Comparison of ENCODE assay signal across 9 cellular contexts in genomic region chr3:12194669-12195161, GRCh38. TPM values are rescaled to one million over a fixed set of nuclear protein-coding genes. Genes with fewer than 3 reads are reported as not detected.
DNase-seq lines count a peak whose midpoint lies in the region; TF ChIP-seq lines count a peak whose summit lies in the region.
"Had no signal": no experiment of that assay in that cellular context is flagged by ENCODE, and none has a peak within 500 bp of the region (broad histone marks: within the 10 kb centered on the region; RNA-seq: fewer than 3 reads in every experiment).

No MANE protein-coding gene starts in this region.

- no peak overlapping the region for H3K9ac ChIP-seq in GM23248

- H3F3A ChIP-seq in GM23248 (ENCODE audit: insufficient read depth) = peaks cover 23% of the 10 kb centered on the region

- no peaks in the 10 kb centered on the region for H3K9me3 ChIP-seq in GM23248 (ENCODE audit: low read depth)
- H3K9me3 ChIP-seq in MG63 = no peaks in the 10 kb centered on the region

- H3K4me1 ChIP-seq in GM23248 (ENCODE audit: insufficient read depth) = peaks cover 31% of the 10 kb centered on the region

- TF ChIP-seq CTCF in choroid plexus epithelial cell (conservative IDR thresholded peaks at IDR 0.05; ENCODE audit: low read depth, low read length) = peak; percentile 3

- H4K20me1 ChIP-seq in GM23248 (ENCODE audit: insufficient read depth) = no peaks in the 10 kb centered on the region

- no peak overlapping the region for H2AFZ ChIP-seq in GM23248

- DNase-seq in NCI-H82 (lab: John Stamatoyannopoulos, UW) = peak; percentile 48
- DNase-seq in NCI-H82 treated with DMSO at 0.1 percent for 48 hours (lab: John Stamatoyannopoulos, UW; ENCODE audit: unreplicated experiment) = no peak
- DNase-seq in GM23248 = peak; percentile 58
- DNase-seq in MG63 = peak; percentile 27
- peak; percentile 53 for DNase-seq in choroid plexus epithelial cell (ENCODE audit: low read depth)
- DNase-seq in stimulated activated CD8-positive, alpha-beta memory T cell treated with anti-CD3 and anti-CD28 coated beads, Interleukin-4, amount 100 ng/mL, for 24 hours (ENCODE audit: low read depth) = peak; percentile 24
- no peak for DNase-seq in NCI-H510A (lab: John Stamatoyannopoulos, UW)
- no peak for DNase-seq in activated gamma-delta T cell (lab: John Stamatoyannopoulos, UW)

- H3K27ac ChIP-seq in GM23248 = peak overlapping the region; percentile 80

- H3K4me2 ChIP-seq in GM23248 (ENCODE audit: unreplicated experiment) = peak overlapping the region; percentile 39

- in situ Hi-C loops in GM23248 (cut with MboI) = no loop called here

- no peaks in the 10 kb centered on the region for H3K27me3 ChIP-seq in GM23248 (replicated peaks; ENCODE audit: insufficient read depth)
- no peaks in the 10 kb centered on the region for H3K27me3 ChIP-seq in MG63

- 97% methylated on average over 3 of the region's 3 CpGs for WGBS in GM23248 (ENCODE audit: low coverage in 1 of 2, low lambda C conversion rate in 2 of 2, missing lambda C conversion rate in 2 of 2), 2 experiments

- no peaks in the 10 kb centered on the region for H3K79me2 ChIP-seq in GM23248 (ENCODE audit: insufficient read depth)

- H3K36me3 ChIP-seq in GM23248 (ENCODE audit: low read depth) (no peaks in the 10 kb centered on the region), MG63 (no peaks in the 10 kb centered on the region)

- H3K4me3 ChIP-seq in GM23248 (no peak overlapping the region), MG63 (no peak overlapping the region), choroid plexus epithelial cell (ENCODE audit: low read depth, low read length) (no peak overlapping the region)

- H3K9me2 ChIP-seq in GM23248 (ENCODE audit: insufficient read depth) = no peaks in the 10 kb centered on the region

RNA-seq across cellular contexts. Expression of gene TIMP4, which starts 36.0 kb away (rescaled TPM):
- total RNA-seq in GM23248 (2014; rRNA removed; shearing (Covaris generic)) = 0.54 TPM in 1 of 2 replicates, not detected in the other
- polyA plus RNA-seq in GM23248 (2016; fragmentation: Nextera tagmentation; extraction: Ambion mirVana) = 0.27 TPM in 1 of 2 replicates, not detected in the other
- total RNA-seq in MG63 (2014; rRNA removed; shearing (Covaris generic); ENCODE audit: low replicate concordance) = 0.10 TPM in 1 of 2 replicates, not detected in the other
- total RNA-seq: CD4-positive, CD25-positive, alpha-beta regulatory T cell had no signal
- polyA plus RNA-seq: CD4-positive, CD25-positive, alpha-beta regulatory T cell had no signal

Comparison
In these comparisons a context has a peak if more than half of its experiments do, and no peak if none do; other contexts are left out.
1. DNase-seq: peak in NCI-H82 (single experiment), GM23248 (single experiment), MG63 (single experiment), choroid plexus epithelial cell (single experiment) and stimulated activated CD8-positive, alpha-beta memory T cell treated with anti-CD3 and anti-CD28 coated beads, Interleukin-4, amount 100 ng/mL, for 24 hours (single experiment); none in NCI-H82 treated with DMSO at 0.1 percent for 48 hours (single experiment), NCI-H510A (single experiment) and activated gamma-delta T cell (single experiment).